Comparison of ENCODE assay signal across 8 cellular contexts in genomic region chr2:45651415-45652089, GRCh38. TPM values are rescaled to one million over a fixed set of nuclear protein-coding genes. Genes with fewer than 3 reads are reported as not detected.
DNase-seq lines count a peak whose midpoint lies in the region; ATAC-seq, FAIRE-seq and TF ChIP-seq lines count a peak whose summit lies in the region.

PRKCE (plus strand) TSS chr2:45651675.

- H3K4me1 ChIP-seq in HCT116 (ENCODE audit: control insufficient read depth in 1 of 2, insufficient read depth in 2 of 2, low read length in 2 of 2), result peaks cover 9 to 16% of the 10 kb centered on the region in 2 experiments
- H3K4me1 ChIP-seq in esophagus muscularis mucosa, result peaks cover 32 to 71% (median 64%) of the 10 kb centered on the region in 4 donors
- H3K4me1 ChIP-seq in mucosa of stomach (ENCODE audit: control insufficient read depth, insufficient read depth, low read length), result no peaks in the 10 kb centered on the region

- H3K9ac ChIP-seq in HCT116 (ENCODE audit: low read length) (peak within 1 kb of the TSS; percentile 76), mucosa of stomach (ENCODE audit: low read length) (peak within 1 kb of the TSS; percentile 96)

- peaks cover 45% of the 10 kb centered on the region for H3K79me2 ChIP-seq in HCT116 (ENCODE audit: insufficient read depth, low read length)

- TF ChIP-seq CTCF in HCT116 (IDR thresholded peaks at IDR 0.05 in 2 of 3, conservative IDR thresholded peaks at IDR 0.05 in 1 of 3; ENCODE audit: borderline replicate concordance in 1 of 3, insufficient read depth in 1 of 3, low read depth in 2 of 3, low read length in 2 of 3) (no peak), NB4 (IDR thresholded peaks at IDR 0.05; ENCODE audit: low read depth, low read length) (no peak), esophagus muscularis mucosa (IDR thresholded peaks at IDR 0.05) (no peak), D721Med (IDR thresholded peaks at IDR 0.05; ENCODE audit: insufficient read depth, missing control alignments) (no peak)

- peak within 1 kb of the TSS; percentile 74 to 84 for H3K4me3 ChIP-seq in HCT116 (replicated peaks in 1 of 2; ENCODE audit: low read depth in 1 of 2, low read length in 2 of 2)
- peak within 1 kb of the TSS; percentile 73 for H3K4me3 ChIP-seq in NB4 (ENCODE audit: low read depth, low read length)
- H3K4me3 ChIP-seq in esophagus muscularis mucosa, result peak within 1 kb of the TSS; percentile 89 to 99 (median 94)
- H3K4me3 ChIP-seq in mucosa of stomach (ENCODE audit: low read length), result peak within 1 kb of the TSS; percentile 87

- peak within 1 kb of the TSS; percentile 94 for H3K4me2 ChIP-seq in HCT116 (ENCODE audit: low read length)

- H3K27me3 ChIP-seq in HCT116 (ENCODE audit: insufficient read depth, low read length), result no peaks in the 10 kb centered on the region
- no peaks in the 10 kb centered on the region for H3K27me3 ChIP-seq in esophagus muscularis mucosa
- no peaks in the 10 kb centered on the region for H3K27me3 ChIP-seq in mucosa of stomach (ENCODE audit: control insufficient read depth, insufficient read depth, low read length)

- no peaks in the 10 kb centered on the region for H3K9me3 ChIP-seq in HCT116 (ENCODE audit: control insufficient read depth in 1 of 2, insufficient read depth in 1 of 2, low read depth in 1 of 2, low read length in 2 of 2)
- H3K9me3 ChIP-seq in esophagus muscularis mucosa, result no peaks in the 10 kb centered on the region
- no peaks in the 10 kb centered on the region for H3K9me3 ChIP-seq in mucosa of stomach (ENCODE audit: control insufficient read depth, low read length)

- H3K4me3 Mint-ChIP-seq in activated T-cell treated with anti-CD3 and anti-CD28 coated beads, Interleukin-2, amount 50 U/mL, for 4 hours, result peak within 1 kb of the TSS; percentile 93

- WGBS in esophagus muscularis mucosa, result under 1% methylated on average over 27 of the region's 66 CpGs

- BruUV-seq in HCT116 (replicated peaks; lab: Mats Ljungman, UMichigan), result no TSS peak

- TF ChIP-seq EP300 in esophagus muscularis mucosa (IDR thresholded peaks at IDR 0.05), result no peak

- no peaks in the 10 kb centered on the region for H3K27me3 Mint-ChIP-seq in activated T-cell treated with anti-CD3 and anti-CD28 coated beads, Interleukin-2, amount 50 U/mL, for 4 hours (ENCODE audit: low read depth)

- peak; percentile 54 for ATAC-seq in HCT116
- ATAC-seq in activated T-cell treated with anti-CD3 and anti-CD28 coated beads, Interleukin-2, amount 50 U/mL, for 4 hours, result peak; percentile 33 to 35

- POLR2A ChIA-PET in HCT116 (lab: Charles Lee), result no interaction called here

- no peaks in the 10 kb centered on the region for H4K20me1 ChIP-seq in HCT116 (ENCODE audit: insufficient read depth)

- H3K36me3 ChIP-seq in HCT116 (ENCODE audit: control insufficient read depth in 1 of 2, insufficient read depth in 2 of 2, low read length in 2 of 2), result no peaks in the 10 kb centered on the region
- H3K36me3 ChIP-seq in esophagus muscularis mucosa, result no peaks in the 10 kb centered on the region
- no peaks in the 10 kb centered on the region for H3K36me3 ChIP-seq in mucosa of stomach (ENCODE audit: control insufficient read depth, insufficient read depth, low read length)

- CTCF ChIA-PET in HCT116 (lab: Charles Lee), result no interaction called here

- H3K36me3 Mint-ChIP-seq in activated T-cell treated with anti-CD3 and anti-CD28 coated beads, Interleukin-2, amount 50 U/mL, for 4 hours (ENCODE audit: insufficient read depth), result no peaks in the 10 kb centered on the region

- intact Hi-C loops in HCT116 (cut with micrococcal nuclease) (loop anchor here (1.0 to 2.0 kb wide), 2 partner anchors 23 to 29 kb away; no protein-coding TSS in a partner anchor), esophagus muscularis mucosa (cut with DNase I) (no loop called here)

- 0 out of 2 replicates have a peak, but pooled peaks have one; percentile 12 for TF ChIP-seq RAD21 in HCT116 (IDR thresholded peaks at IDR 0.05; ENCODE audit: low read depth)

- DNase-seq in GM12892 (ENCODE audit: insufficient read length) (peak; percentile 47), HCT116 (ENCODE audit: low read depth, low spot score) (no peak), NB4 (ENCODE audit: low read depth) (peak; percentile 21), esophagus muscularis mucosa (ENCODE audit: extremely low spot score) (peak; percentile 96), D721Med (ENCODE audit: insufficient read length, low spot score) (no peak)
- DNase-seq in activated T-cell treated with anti-CD3 and anti-CD28 coated beads, Interleukin-2, amount 50 U/mL, for 4 hours, result peak; percentile 47
- peak; percentile 58 for DNase-seq in stimulated activated naive CD4-positive, alpha-beta T cell treated with Interleukin-2 at 50 U/mL for 16 hours (lab: John Stamatoyannopoulos, UW)

- no peaks in the 10 kb centered on the region for H3K9me3 Mint-ChIP-seq in activated T-cell treated with anti-CD3 and anti-CD28 coated beads, Interleukin-2, amount 50 U/mL, for 4 hours

- RAD21 ChIA-PET in HCT116 (lab: Charles Lee; ENCODE audit: low non-redundant PET in 1 of 2, low total read pairs in 2 of 2, uncharacterized antibody in 2 of 2, unreplicated experiment in 2 of 2), result no interaction called here

- FAIRE-seq in GM12892 (lab: Jason Lieb, UNC) (no peak), D721Med (lab: Jason Lieb, UNC) (no peak)

- peaks cover 31% of the 10 kb centered on the region for H3K4me1 Mint-ChIP-seq in activated T-cell treated with anti-CD3 and anti-CD28 coated beads, Interleukin-2, amount 50 U/mL, for 4 hours (ENCODE audit: low read depth)

- H3K27ac ChIP-seq in HCT116 (ENCODE audit: low read depth, low read length) (peak within 1 kb of the TSS; percentile 81), esophagus muscularis mucosa (replicated peaks in 1 of 4) (peak within 1 kb of the TSS; percentile 99 to 100 (median 100))

- TF ChIP-seq POLR2A in GM12892 (IDR thresholded peaks at IDR 0.05; ENCODE audit: low read depth, low read length), result no peak
- TF ChIP-seq POLR2A in HCT116 (IDR thresholded peaks at IDR 0.05; ENCODE audit: borderline replicate concordance, extremely low read depth, insufficient read depth, insufficient read length), result no peak
- TF ChIP-seq POLR2A in NB4 (IDR thresholded peaks at IDR 0.05; ENCODE audit: extremely low read depth, insufficient read length), result no peak
- no peak for TF ChIP-seq POLR2A in esophagus muscularis mucosa (IDR thresholded peaks at IDR 0.05; ENCODE audit: low read depth)

- H2AFZ ChIP-seq in HCT116 (ENCODE audit: low read depth, low read length, poor library complexity, severe bottlenecking), result peak within 1 kb of the TSS; percentile 62

- H3K9me2 ChIP-seq in HCT116 (ENCODE audit: insufficient read depth), result no peaks in the 10 kb centered on the region

TF ChIP-seq in HCT116, 20 proteins besides CTCF, POLR2A, EP300 and RAD21 (continues in another document):
- TF ChIP-seq YY1 (IDR thresholded peaks at IDR 0.05; ENCODE audit: extremely low read depth, insufficient replicate concordance, low read depth, low read length) (no peak), FOSL1 (IDR thresholded peaks at IDR 0.05; ENCODE audit: low read depth) (no peak), SP1 (IDR thresholded peaks at IDR 0.05; ENCODE audit: low read depth) (no peak), EGR1 (IDR thresholded peaks at IDR 0.05; ENCODE audit: low read depth) (no peak), SIN3A (IDR thresholded peaks at IDR 0.05; ENCODE audit: low read depth) (no peak), ZFX (IDR thresholded peaks at IDR 0.05) (no peak; the same call in 1 of the 2 replicates), ZNF274 (IDR thresholded peaks at IDR 0.05; ENCODE audit: low read depth, low read length) (no peak), MAX (IDR thresholded peaks at IDR 0.05) (no peak), EZH2 (IDR thresholded peaks at IDR 0.05) (no peak), ELF1 (IDR thresholded peaks at IDR 0.05; ENCODE audit: borderline replicate concordance, low read depth) (no peak), CBX3 (IDR thresholded peaks at IDR 0.05; ENCODE audit: low read depth) (no peak), POLR2AphosphoS5 (IDR thresholded peaks at IDR 0.05; ENCODE audit: low read depth, low read length) (no peak), EZH2phosphoT487 (IDR thresholded peaks at IDR 0.05; ENCODE audit: borderline replicate concordance) (no peak)
- TF ChIP-seq, protein P1, sequence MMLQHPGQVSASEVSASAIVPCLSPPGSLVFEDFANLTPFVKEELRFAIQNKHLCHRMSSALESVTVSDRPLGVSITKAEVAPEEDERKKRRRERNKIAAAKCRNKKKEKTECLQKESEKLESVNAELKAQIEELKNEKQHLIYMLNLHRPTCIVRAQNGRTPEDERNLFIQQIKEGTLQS (IDR thresholded peaks at IDR 0.05), result no peak
- TF ChIP-seq, protein P2, sequence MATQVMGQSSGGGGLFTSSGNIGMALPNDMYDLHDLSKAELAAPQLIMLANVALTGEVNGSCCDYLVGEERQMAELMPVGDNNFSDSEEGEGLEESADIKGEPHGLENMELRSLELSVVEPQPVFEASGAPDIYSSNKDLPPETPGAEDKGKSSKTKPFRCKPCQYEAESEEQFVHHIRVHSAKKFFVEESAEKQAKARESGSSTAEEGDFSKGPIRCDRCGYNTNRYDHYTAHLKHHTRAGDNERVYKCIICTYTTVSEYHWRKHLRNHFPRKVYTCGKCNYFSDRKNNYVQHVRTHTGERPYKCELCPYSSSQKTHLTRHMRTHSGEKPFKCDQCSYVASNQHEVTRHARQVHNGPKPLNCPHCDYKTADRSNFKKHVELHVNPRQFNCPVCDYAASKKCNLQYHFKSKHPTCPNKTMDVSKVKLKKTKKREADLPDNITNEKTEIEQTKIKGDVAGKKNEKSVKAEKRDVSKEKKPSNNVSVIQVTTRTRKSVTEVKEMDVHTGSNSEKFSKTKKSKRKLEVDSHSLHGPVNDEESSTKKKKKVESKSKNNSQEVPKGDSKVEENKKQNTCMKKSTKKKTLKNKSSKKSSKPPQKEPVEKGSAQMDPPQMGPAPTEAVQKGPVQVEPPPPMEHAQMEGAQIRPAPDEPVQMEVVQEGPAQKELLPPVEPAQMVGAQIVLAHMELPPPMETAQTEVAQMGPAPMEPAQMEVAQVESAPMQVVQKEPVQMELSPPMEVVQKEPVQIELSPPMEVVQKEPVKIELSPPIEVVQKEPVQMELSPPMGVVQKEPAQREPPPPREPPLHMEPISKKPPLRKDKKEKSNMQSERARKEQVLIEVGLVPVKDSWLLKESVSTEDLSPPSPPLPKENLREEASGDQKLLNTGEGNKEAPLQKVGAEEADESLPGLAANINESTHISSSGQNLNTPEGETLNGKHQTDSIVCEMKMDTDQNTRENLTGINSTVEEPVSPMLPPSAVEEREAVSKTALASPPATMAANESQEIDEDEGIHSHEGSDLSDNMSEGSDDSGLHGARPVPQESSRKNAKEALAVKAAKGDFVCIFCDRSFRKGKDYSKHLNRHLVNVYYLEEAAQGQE (IDR thresholded peaks at IDR 0.05; ENCODE audit: low read depth), result no peak

RNA-seq across cellular contexts. Expression of gene PRKCE, which starts in this region (rescaled TPM):
- polyA plus RNA-seq in GM12892 (2012; ENCODE audit: missing spikeins), result 5.7 TPM
- total RNA-seq in HCT116 (2021; ENCODE audit: unreplicated experiment) (14.8 TPM), esophagus muscularis mucosa (10 to 100 TPM; 11.6 to 21.1 (median 13.0) TPM)
- polyA plus RNA-seq in HCT116 (2012), result 6.2 and 6.4 TPM in 2 replicates
- 1 to 10 TPM; 9.1 to 9.5 (median 9.2) TPM for total RNA-seq in activated T-cell treated with anti-CD3 and anti-CD28 coated beads, Interleukin-2, amount 50 U/mL, for 4 hours

Comparison
In these comparisons a context has a peak if more than half of its experiments do, and no peak if none do; other contexts are left out.
1. DNase-seq: peak in GM12892 (single experiment), NB4 (single experiment), activated T-cell treated with anti-CD3 and anti-CD28 coated beads, Interleukin-2, amount 50 U/mL, for 4 hours (single experiment), esophagus muscularis mucosa (single experiment) and stimulated activated naive CD4-positive, alpha-beta T cell treated with Interleukin-2 at 50 U/mL for 16 hours (single experiment); none in HCT116 (single experiment) and D721Med (single experiment).
2. Peak in every context shown above with its lines, with median percentiles within 50 percentile points of each other: H3K4me3 ChIP-seq.